In genomic region chr3:167855306-167855705, GRCh38 we compare ENCODE assay signal across 19 cellular contexts.
DNase-seq lines count a peak whose midpoint lies in the region; ATAC-seq, FAIRE-seq and TF ChIP-seq lines count a peak whose summit lies in the region.
"Had no signal": no experiment of that assay in that cellular context is flagged by ENCODE, and none has a peak within 500 bp of the region (broad histone marks: within the 10 kb centered on the region; RNA-seq: fewer than 3 reads in every experiment).

No MANE protein-coding gene starts in this region.

- no peak overlapping the region for H3K27ac ChIP-seq in PC-3 (ENCODE audit: low read length)
- no peak overlapping the region for H3K27ac ChIP-seq in tibial artery

- H3K9me2 ChIP-seq in PC-3 (replicated peaks; ENCODE audit: low read length): no peaks in the 10 kb centered on the region

- H3K27me3 ChIP-seq in PC-3 (ENCODE audit: low read length) (no peaks in the 10 kb centered on the region), bronchial epithelial cell (ENCODE audit: control insufficient read depth, insufficient read depth, low read length) (no peaks in the 10 kb centered on the region), tibial artery (no peaks in the 10 kb centered on the region)

- DNase-seq in PC-3 (peak; percentile 47), bronchial epithelial cell (ENCODE audit: low read depth) (peak; percentile 67), epithelial cell of esophagus (ENCODE audit: low read depth) (peak; percentile 43), tibial artery (no peak), NCI-H1436 treated with DMSO at 0.1 percent for 48 hours (lab: John Stamatoyannopoulos, UW) (no peak), anterior cingulate cortex (lab: John Stamatoyannopoulos, UW) (no peak)
- no peak for DNase-seq in naive thymus-derived CD8-positive, alpha-beta T cell
- DNase-seq: C1 segment of cervical spinal cord; CD4-positive, alpha-beta memory T cell; DMS 273 treated with DMSO at 0.1 percent for 48 hours; DMS79; EL; GDM1; H9; HFFc6 had no signal

- no peaks in the 10 kb centered on the region for H3K9me3 Mint-ChIP-seq in naive thymus-derived CD8-positive, alpha-beta T cell
- H3K9me3 Mint-ChIP-seq: CD4-positive, alpha-beta memory T cell; GM23338; H9; HFFc6 had no signal

- H3K4me3 ChIP-seq in PC-3 (ENCODE audit: low read length) (no peak overlapping the region), bronchial epithelial cell (ENCODE audit: low read depth, low read length) (no peak overlapping the region), epithelial cell of esophagus (ENCODE audit: low read length) (no peak overlapping the region), tibial artery (no peak overlapping the region)
- H3K4me3 ChIP-seq: GM12878, GM23338 had no signal

- no peak overlapping the region for H2AFZ ChIP-seq in PC-3 (ENCODE audit: low read length)

- BruUV-seq in PC-3 (replicated peaks; lab: Mats Ljungman, UMichigan): no TSS peak

- no peaks in the 10 kb centered on the region for H3K79me2 ChIP-seq in PC-3 (ENCODE audit: low read length)

- FAIRE-seq in bronchial epithelial cell (lab: Jason Lieb, UNC): no peak
- FAIRE-seq: D721Med, GM12878, GM19239 had no signal

- H3K36me3 Mint-ChIP-seq in naive thymus-derived CD8-positive, alpha-beta T cell: no peaks in the 10 kb centered on the region
- H3K36me3 Mint-ChIP-seq: CD4-positive, alpha-beta memory T cell had no signal

- H3K9ac ChIP-seq in PC-3 (ENCODE audit: low read length): no peak overlapping the region

- H3K4me1 ChIP-seq in PC-3 (ENCODE audit: insufficient read depth, low read length): peaks cover 33% of the 10 kb centered on the region
- H3K4me1 ChIP-seq in tibial artery: peaks cover 0 to 16% (median 5%) of the 10 kb centered on the region in 4 donors

- POLR2A ChIA-PET in PC-3 (lab: Charles Lee; ENCODE audit: unreplicated experiment): no interaction called here
- POLR2A ChIA-PET in naive thymus-derived CD8-positive, alpha-beta T cell (lab: Charles Lee): no interaction called here

- H3K27ac Mint-ChIP-seq in naive thymus-derived CD8-positive, alpha-beta T cell: peak overlapping the region in 1 of 10 donors; percentile 2
- H3K27ac Mint-ChIP-seq: CD4-positive, alpha-beta memory T cell; GM23338; H9; HFFc6 had no signal

- H3K36me3 ChIP-seq in PC-3 (ENCODE audit: low read depth, low read length) (no peaks in the 10 kb centered on the region), bronchial epithelial cell (ENCODE audit: control insufficient read depth, insufficient read depth, low read length) (no peaks in the 10 kb centered on the region), tibial artery (no peaks in the 10 kb centered on the region)

- no peak overlapping the region for H3K4me3 Mint-ChIP-seq in naive thymus-derived CD8-positive, alpha-beta T cell
- H3K4me3 Mint-ChIP-seq: CD4-positive, alpha-beta memory T cell; GM23338; H9; HFFc6 had no signal

- H3K27me3 Mint-ChIP-seq in naive thymus-derived CD8-positive, alpha-beta T cell: peaks cover 0 to 2% (median 0%) of the 10 kb centered on the region in 5 donors

- no peaks in the 10 kb centered on the region for H4K20me1 ChIP-seq in PC-3 (ENCODE audit: low read length)

- H3K4me2 ChIP-seq in PC-3 (ENCODE audit: low read length): no peak overlapping the region
- H3K4me2 ChIP-seq: GM23338 had no signal

- CTCF ChIA-PET in PC-3 (lab: Charles Lee): no interaction called here

- H3F3A ChIP-seq in PC-3 (ENCODE audit: low read length, unreplicated experiment): no peaks in the 10 kb centered on the region

- intact Hi-C loops in PC-3 (cut with micrococcal nuclease) (no loop called here), tibial artery (cut with DNase I; ENCODE audit: low total_unique reads) (no loop called here)

- peaks cover 0 to 7% (median 0%) of the 10 kb centered on the region in 4 donors for H3K4me1 Mint-ChIP-seq in naive thymus-derived CD8-positive, alpha-beta T cell
- H3K4me1 Mint-ChIP-seq: CD4-positive, alpha-beta memory T cell had no signal

- TF ChIP-seq CTCF in PC-3 (conservative IDR thresholded peaks at IDR 0.05; ENCODE audit: low read depth, low read length) (no peak), bronchial epithelial cell (IDR thresholded peaks at IDR 0.05; ENCODE audit: insufficient read depth, low read length, severe bottlenecking) (no peak), epithelial cell of esophagus (IDR thresholded peaks at IDR 0.05; ENCODE audit: insufficient read depth, low read depth, low read length, missing control alignments) (no peak), tibial artery (IDR thresholded peaks at IDR 0.05) (no peak)

- ATAC-seq in PC-3: no peak
- ATAC-seq in naive thymus-derived CD8-positive, alpha-beta T cell: no peak
- ATAC-seq: GM12878, GM23338 had no signal

- H3K9me3 ChIP-seq in PC-3 (ENCODE audit: low read length): no peaks in the 10 kb centered on the region
- no peaks in the 10 kb centered on the region for H3K9me3 ChIP-seq in tibial artery

Comparison
In these comparisons a context has a peak if more than half of its experiments do, and no peak if none do; other contexts are left out.
1. DNase-seq: peak in PC-3 (single experiment), bronchial epithelial cell (single experiment) and epithelial cell of esophagus (single experiment); none in tibial artery (0 of 2), naive thymus-derived CD8-positive, alpha-beta T cell (0 of 10), NCI-H1436 treated with DMSO at 0.1 percent for 48 hours (single experiment) and anterior cingulate cortex (0 of 58).